ENCODE assay signal across 10 cellular contexts in genomic region chr6:150633466-150633795, GRCh38. TPM values are rescaled to one million over a fixed set of nuclear protein-coding genes. Genes with fewer than 3 reads are reported as not detected.
DNase-seq lines count a peak whose midpoint lies in the region; ATAC-seq, FAIRE-seq and TF ChIP-seq lines count a peak whose summit lies in the region.
"Had no signal": no experiment of that assay in that cellular context is flagged by ENCODE, and none has a peak within 500 bp of the region (broad histone marks: within the 10 kb centered on the region; RNA-seq: fewer than 3 reads in every experiment).

No MANE protein-coding gene starts in this region.

- H2AFZ ChIP-seq in HepG2 (ENCODE audit: low read length): no peak overlapping the region

- TF ChIP-seq RAD21 in liver (IDR thresholded peaks at IDR 0.05) (no peak), HepG2 (CRISPR knock-in tag; IDR thresholded peaks at IDR 0.05) (no peak)

- H3K27me3 ChIP-seq in liver (ENCODE audit: control insufficient read depth in 4 of 4, insufficient read depth in 4 of 4, low read length in 3 of 4) (no peaks in the 10 kb centered on the region), HepG2 (ENCODE audit: control insufficient read depth in 1 of 2, insufficient read depth in 2 of 2, low read length in 2 of 2) (peaks cover 0 to 5% of the 10 kb centered on the region in 2 experiments; a peak in 1 of 5 replicates), upper lobe of right lung (no peaks in the 10 kb centered on the region), gastrocnemius medialis (no peaks in the 10 kb centered on the region)

- H3K79me2 ChIP-seq in HepG2 (ENCODE audit: insufficient read depth, low read length): no peaks in the 10 kb centered on the region

- no peak for DNase-seq in HepG2 (ENCODE audit: low spot score)
- no peak for DNase-seq in endothelial cell (ENCODE audit: low spot score)
- no peak for DNase-seq in upper lobe of right lung
- no peak for DNase-seq in gastrocnemius medialis
- no peak for DNase-seq in GM19240 (ENCODE audit: insufficient read length, low spot score)
- DNase-seq in GM13977 (ENCODE audit: low spot score): no peak
- DNase-seq: NCI-H2171 treated with DMSO at 0.1 percent for 48 hours had no signal

- FAIRE-seq in HepG2 (lab: Jason Lieb, UNC): no peak

- peaks cover 83% of the 10 kb centered on the region for H3K4me1 Mint-ChIP-seq in endothelial cell (ENCODE audit: unreplicated experiment)

- CTCF ChIA-PET in HepG2 (lab: Yijun Ruan, JAX; ENCODE audit: low intra/inter-chr PET ratio, low total read pairs): no interaction called here

- H3K27ac ChIP-seq in liver (ENCODE audit: low read depth in 1 of 2, low read length in 2 of 2) (peak overlapping the region; percentile 5 to 62), HepG2 (ENCODE audit: extremely low read length, insufficient read depth, low read length) (no peak overlapping the region), upper lobe of right lung (peak overlapping the region; percentile 4), gastrocnemius medialis (no peak overlapping the region)

- TF ChIP-seq EP300 in HepG2 (IDR thresholded peaks at IDR 0.05; ENCODE audit: low read depth in 2 of 2, low read length in 2 of 2): no peak
- no peak for TF ChIP-seq EP300 in HepG2 (CRISPR knock-in tag; IDR thresholded peaks at IDR 0.05; ENCODE audit: borderline replicate concordance)

- 86% methylated on average over 3 of the region's 3 CpGs for WGBS in liver
- 40% methylated on average over 3 of the region's 3 CpGs for WGBS in HepG2 (ENCODE audit: low lambda C conversion rate)

- peaks cover 3% of the 10 kb centered on the region for H3K27me3 Mint-ChIP-seq in endothelial cell (ENCODE audit: unreplicated experiment)

- H3K27ac Mint-ChIP-seq in endothelial cell (ENCODE audit: unreplicated experiment): peak overlapping the region; percentile 74

- H3K4me3 Mint-ChIP-seq in endothelial cell (ENCODE audit: unreplicated experiment): peak overlapping the region; percentile 5

- no peaks in the 10 kb centered on the region for H3K9me3 Mint-ChIP-seq in endothelial cell (ENCODE audit: unreplicated experiment)

- intact Hi-C loops in HepG2 (cut with micrococcal nuclease; ENCODE audit: unreplicated experiment): no loop called here
- intact Hi-C loops in upper lobe of right lung (cut with DNase I): no loop called here
- intact Hi-C loops in gastrocnemius medialis (cut with DNase I; ENCODE audit: low total_unique reads): no loop called here

- peaks cover 22% of the 10 kb centered on the region for H3K36me3 Mint-ChIP-seq in endothelial cell (ENCODE audit: low read depth, unreplicated experiment)

- H3K9me3 ChIP-seq in liver (ENCODE audit: control insufficient read depth in 4 of 4, low read length in 3 of 4) (no peaks in the 10 kb centered on the region), HepG2 (ENCODE audit: low read length) (no peaks in the 10 kb centered on the region), upper lobe of right lung (no peaks in the 10 kb centered on the region), gastrocnemius medialis (no peaks in the 10 kb centered on the region)

- H3K9ac ChIP-seq in liver (ENCODE audit: low read depth in 1 of 2, low read length in 2 of 2): no peak overlapping the region
- no peak overlapping the region for H3K9ac ChIP-seq in HepG2 (ENCODE audit: insufficient read depth, low read depth, low read length)

- POLR2A ChIA-PET in HepG2 (lab: Yijun Ruan, JAX): no interaction called here

- in situ Hi-C loops in HepG2 (cut with HindIII; ENCODE audit: extremely low pct_ligation_motif_present, low pct_unique_long_range_greater_than_20kb): no loop called here
- in situ Hi-C loops in gastrocnemius medialis (cut with MboI; ENCODE audit: low sequenced_read_pairs in 4 of 4): no loop called here
- in situ Hi-C loops in GM13977 (cut with MboI; ENCODE audit: low pct_unique_long_range_greater_than_20kb, low sequenced_read_pairs, unreplicated experiment): no loop called here

- TF ChIP-seq CTCF in liver (IDR thresholded peaks at IDR 0.05; ENCODE audit: low read depth, low read length, missing input control) (no peak), HepG2 (CRISPR knock-in tag; IDR thresholded peaks at IDR 0.05) (no peak), endothelial cell (IDR thresholded peaks at IDR 0.05; ENCODE audit: unreplicated experiment) (no peak), upper lobe of right lung (IDR thresholded peaks at IDR 0.05) (no peak), gastrocnemius medialis (IDR thresholded peaks at IDR 0.05 in 4 of 5, conservative IDR thresholded peaks at IDR 0.05 in 1 of 5) (no peak), GM13977 (IDR thresholded peaks at IDR 0.05; ENCODE audit: extremely low read depth, insufficient read depth, missing control alignments) (no peak)

- H3K4me1 ChIP-seq in liver (ENCODE audit: control insufficient read depth in 4 of 4, insufficient read depth in 4 of 4, low read length in 3 of 4) (peaks cover 19 to 48% (median 38%) of the 10 kb centered on the region in 4 donors), HepG2 (ENCODE audit: insufficient read depth, low read length) (peaks cover 35% of the 10 kb centered on the region), upper lobe of right lung (peaks cover 23% of the 10 kb centered on the region), gastrocnemius medialis (no peaks in the 10 kb centered on the region)

- H3K4me3 ChIP-seq in liver (ENCODE audit: low read depth in 1 of 3, low read length in 3 of 3): no peak overlapping the region
- H3K4me3 ChIP-seq in HepG2 (replicated peaks in 1 of 3; ENCODE audit: insufficient read depth in 1 of 3, low read depth in 2 of 3, low read length in 3 of 3): no peak overlapping the region
- peak overlapping the region; percentile 25 for H3K4me3 ChIP-seq in upper lobe of right lung
- no peak overlapping the region for H3K4me3 ChIP-seq in gastrocnemius medialis

- no peak overlapping the region for H3K4me2 ChIP-seq in HepG2 (ENCODE audit: low read depth, low read length)

- no peak for ATAC-seq in HepG2
- peak; percentile 7 for ATAC-seq in HG03064 (IDR thresholded peaks at IDR 0.05; ENCODE audit: low read depth, unreplicated experiment)
- no peak for ATAC-seq in upper lobe of right lung
- ATAC-seq in gastrocnemius medialis: no peak
- ATAC-seq: SK-N-SH treated with all-trans-retinoic acid at 6 μM for 48 hours had no signal

- BruUV-seq in HepG2 (replicated peaks; lab: Mats Ljungman, UMichigan): no TSS peak

- no peaks in the 10 kb centered on the region for H4K20me1 ChIP-seq in HepG2 (ENCODE audit: insufficient read depth, low read length)

- TF ChIP-seq POLR2A in HepG2 (IDR thresholded peaks at IDR 0.05; ENCODE audit: insufficient read depth in 1 of 2, low read depth in 2 of 2, low read length in 2 of 2) (no peak), gastrocnemius medialis (IDR thresholded peaks at IDR 0.05) (no peak)

- H3K36me3 ChIP-seq in liver (ENCODE audit: control insufficient read depth in 4 of 4, insufficient read depth in 3 of 4, low read depth in 1 of 4, low read length in 3 of 4) (no peaks in the 10 kb centered on the region), HepG2 (replicated peaks in 1 of 2; ENCODE audit: control insufficient read depth in 1 of 2, insufficient read depth in 2 of 2, low read length in 2 of 2) (no peaks in the 10 kb centered on the region), upper lobe of right lung (no peaks in the 10 kb centered on the region), gastrocnemius medialis (no peaks in the 10 kb centered on the region)

TF ChIP-seq in liver, 16 proteins besides CTCF, POLR2A, EP300 and RAD21:
- TF ChIP-seq RXRA (IDR thresholded peaks at IDR 0.05): no peak

TF ChIP-seq in HepG2, 621 proteins besides CTCF, POLR2A, EP300 and RAD21:
- TF ChIP-seq FOXA1 (IDR thresholded peaks at IDR 0.05): no peak
- no peak for TF ChIP-seq FOXA1 (CRISPR knock-in tag; IDR thresholded peaks at IDR 0.05)
- no peak for TF ChIP-seq ERF (CRISPR knock-in tag; IDR thresholded peaks at IDR 0.05)
- no peak for TF ChIP-seq GLI4 (CRISPR knock-in tag; IDR thresholded peaks at IDR 0.05; ENCODE audit: borderline replicate concordance)
- no peak for TF ChIP-seq ZNF550 (CRISPR knock-in tag; IDR thresholded peaks at IDR 0.05; ENCODE audit: borderline replicate concordance)
- no peak for TF ChIP-seq ZFAT (CRISPR knock-in tag; conservative IDR thresholded peaks at IDR 0.05)
TF ChIP-seq in HepG2: peak in this region for 0.

RNA-seq across cellular contexts. Expression of gene PLEKHG1, which starts 33.7 kb away (rescaled TPM):
- total RNA-seq in liver (10 to 100 TPM in 1 of 2 donors, 1 to 10 TPM in 1; 6.8 to 11.9 TPM), HepG2 (2016; rRNA removed; fragmentation: Illumina TruSeq; extraction: Trizol) (0.04 and 0.07 TPM in 2 replicates), endothelial cell (ENCODE audit: unreplicated experiment) (135 TPM), upper lobe of right lung (34.6 TPM), gastrocnemius medialis (1 to 10 TPM; 2.3 to 7.7 (median 4.4) TPM)
- polyA plus RNA-seq in liver (1 to 10 TPM; 3.0 to 3.5 TPM), HepG2 (2011; rRNA removed) (0.03 TPM in 2 replicates)
- total RNA-seq in HepG2 (2016; cell fraction: cytosol; rRNA removed; fragmentation: Illumina TruSeq; extraction: Trizol; ENCODE audit: low read depth): 0.26 TPM in 1 of 2 replicates, not detected in the other
- total RNA-seq in HepG2 (2016; cell fraction: insoluble cytoplasmic fraction; rRNA removed; fragmentation: Illumina TruSeq; extraction: Trizol): 0.28 and 0.30 TPM in 2 replicates
- 0.09 and 0.17 TPM in 2 replicates for total RNA-seq in HepG2 (2016; cell fraction: membrane; rRNA removed; fragmentation: Illumina TruSeq; extraction: Trizol)
- 0.19 and 0.34 TPM in 2 replicates for total RNA-seq in HepG2 (2016; cell fraction: nucleus; rRNA removed; fragmentation: Illumina TruSeq; extraction: Trizol)
- polyA plus RNA-seq in HepG2 (2011; cell fraction: cytosol; rRNA removed): 0.01 and 0.04 TPM in 2 replicates
- polyA plus RNA-seq in HepG2 (2011; cell fraction: nucleus; rRNA removed): 0.03 and 0.43 TPM in 2 replicates
- polyA plus RNA-seq in HepG2 (2012): 0.08 and 0.09 TPM in 2 replicates
- polyA plus RNA-seq in HepG2 (2016; cell fraction: cytosol; fragmentation: Illumina TruSeq; extraction: Trizol; ENCODE audit: low read depth): not detected in 2 replicates
- polyA plus RNA-seq in HepG2 (2016; cell fraction: insoluble cytoplasmic fraction; fragmentation: Illumina TruSeq; extraction: Trizol; ENCODE audit: low read depth): 0.08 TPM in 1 of 2 replicates, not detected in the other
- polyA plus RNA-seq in HepG2 (2016; cell fraction: membrane; fragmentation: Illumina TruSeq; extraction: Trizol; ENCODE audit: low read depth): not detected in 2 replicates
- polyA plus RNA-seq in HepG2 (2016; cell fraction: nucleus; fragmentation: Illumina TruSeq; extraction: Trizol; ENCODE audit: insufficient read depth, low read depth): 0.12 and 0.20 TPM in 2 replicates
- polyA minus RNA-seq in HepG2 (2011; rRNA and poly(A)+ RNA removed; ENCODE audit: low replicate concordance): 0.26 and 1.6 TPM in 2 replicates
- polyA minus RNA-seq in HepG2 (2011; cell fraction: cytosol; rRNA and poly(A)+ RNA removed): not detected in 2 replicates
- 0.13 and 0.62 TPM in 2 replicates for polyA minus RNA-seq in HepG2 (2011; cell fraction: nucleus; rRNA and poly(A)+ RNA removed)

Comparison
In these comparisons a context has a peak if more than half of its experiments do, and no peak if none do; other contexts are left out.
1. H3K27ac ChIP-seq: peak in liver (2 of 2) and upper lobe of right lung (single experiment); none in HepG2 (single experiment) and gastrocnemius medialis (0 of 4).